ENCODE assay signal across 9 cellular contexts in the genomic region with DNA sequence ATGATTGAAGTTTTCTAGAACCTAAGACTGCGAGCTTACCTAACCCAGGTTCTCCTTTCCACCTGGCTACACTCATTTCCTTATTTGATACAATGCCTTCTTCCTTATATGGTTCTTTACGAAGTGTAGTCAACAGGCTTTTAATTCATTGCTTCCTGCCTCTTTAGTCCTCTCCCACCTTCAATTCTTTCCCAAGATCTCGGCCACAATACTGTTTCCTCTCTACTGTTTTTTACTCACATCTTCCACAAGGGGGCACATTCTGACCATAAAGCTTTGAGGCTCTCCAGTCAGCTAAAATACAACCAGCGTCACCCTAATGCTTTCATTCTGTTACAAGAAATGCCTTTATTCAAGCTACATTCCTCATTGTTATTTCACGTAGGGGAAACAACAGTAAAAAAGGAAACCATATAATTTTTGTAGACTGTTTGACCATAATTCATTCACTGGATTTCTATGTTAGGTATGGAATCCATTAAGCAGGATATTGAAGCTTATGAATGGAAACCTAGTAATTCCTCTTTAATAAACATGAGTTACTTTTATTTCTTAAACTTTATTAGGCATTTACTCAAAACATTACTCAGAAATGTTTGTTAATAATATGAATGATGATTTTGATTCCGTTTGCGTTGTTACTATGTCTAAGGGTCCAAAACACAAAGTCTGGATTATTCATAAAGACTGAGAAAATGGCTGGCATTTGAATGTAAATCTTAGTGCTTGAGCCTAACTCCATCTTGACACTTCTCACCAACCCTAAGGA. TPM values are rescaled to one million over a fixed set of nuclear protein-coding genes. Genes with fewer than 3 reads are reported as not detected.
DNase-seq lines count a peak whose midpoint lies in the region; ATAC-seq, FAIRE-seq and TF ChIP-seq lines count a peak whose summit lies in the region.
"Had no signal": no experiment of that assay in that cellular context is flagged by ENCODE, and none has a peak within 500 bp of the region (broad histone marks: within the 10 kb centered on the region; RNA-seq: fewer than 3 reads in every experiment).

No MANE protein-coding gene starts in this region.

- H3K9ac ChIP-seq in NT2/D1 (ENCODE audit: insufficient read length, low read depth): no peak overlapping the region
- H3K9ac ChIP-seq: BLaER1 treated with 17β-estradiol and CSF1 and Interleukin-3, amounts not matched to agents 10 nM and 100 nM had no signal

- peak; percentile 84 for ATAC-seq in thoracic aorta (ENCODE audit: insufficient number of reproducible peaks, low FRiP score, low read depth)

- peak; percentile 97 for FAIRE-seq in H54 (lab: Jason Lieb, UNC)

- no peak overlapping the region for H3K4me3 ChIP-seq in Jurkat, Clone E6-1 (ENCODE audit: low read length)
- H3K4me3 ChIP-seq in NT2/D1 (ENCODE audit: insufficient read length, low read depth) (no peak overlapping the region), breast epithelium (no peak overlapping the region), thoracic aorta (no peak overlapping the region)
- H3K4me3 ChIP-seq: BLaER1 treated with 17β-estradiol and CSF1 and Interleukin-3, amounts not matched to agents 10 nM and 100 nM had no signal

- H3K4me1 ChIP-seq in NT2/D1 (ENCODE audit: insufficient read depth, insufficient read length): no peaks in the 10 kb centered on the region
- H3K4me1 ChIP-seq in breast epithelium: no peaks in the 10 kb centered on the region
- H3K4me1 ChIP-seq in thoracic aorta (ENCODE audit: control insufficient read depth in 1 of 2, low read depth in 2 of 2): no peaks in the 10 kb centered on the region

- intact Hi-C loops in breast epithelium (cut with DNase I; ENCODE audit: low total_unique reads): no loop called here

- TF ChIP-seq CTCF in breast epithelium (IDR thresholded peaks at IDR 0.05) (peak; percentile 83 to 88 (median 86)), thoracic aorta (IDR thresholded peaks at IDR 0.05) (peak; percentile 72)

- TF ChIP-seq POLR2A in H54 (IDR thresholded peaks at IDR 0.05; ENCODE audit: low read depth, low read length) (no peak), breast epithelium (IDR thresholded peaks at IDR 0.05) (no peak)

- no peaks in the 10 kb centered on the region for H3K9me3 ChIP-seq in NT2/D1 (ENCODE audit: insufficient read depth, low read length)
- no peaks in the 10 kb centered on the region for H3K9me3 ChIP-seq in breast epithelium
- H3K9me3 ChIP-seq in thoracic aorta: no peaks in the 10 kb centered on the region
- H3K9me3 ChIP-seq: BLaER1 treated with 17β-estradiol and CSF1 and Interleukin-3, amounts not matched to agents 10 nM and 100 nM had no signal

- H3K27ac ChIP-seq in breast epithelium (no peak overlapping the region), thoracic aorta (no peak overlapping the region)
- H3K27ac ChIP-seq: BLaER1 treated with 17β-estradiol and CSF1 and Interleukin-3, amounts not matched to agents 10 nM and 100 nM had no signal

- peak; percentile 43 for DNase-seq in NCI-H1436 (lab: John Stamatoyannopoulos, UW)
- no peak for DNase-seq in NCI-H1436 treated with DMSO at 0.1 percent for 48 hours (lab: John Stamatoyannopoulos, UW)
- DNase-seq in H54 (ENCODE audit: insufficient read length, low spot score): no peak
- DNase-seq in Jurkat, Clone E6-1 (ENCODE audit: low read depth, low spot score): peak; percentile 56
- peak; percentile 63 for DNase-seq in NT2/D1 (ENCODE audit: low read depth, low spot score)
- no peak for DNase-seq in breast epithelium (ENCODE audit: low spot score in 2 of 2)
- DNase-seq in kidney glomerular epithelial cell (lab: John Stamatoyannopoulos, UW): peak; percentile 78
- DNase-seq in thoracic aorta (ENCODE audit: low spot score): no peak

- H3K36me3 ChIP-seq in NT2/D1 (ENCODE audit: insufficient read depth, insufficient read length, low read length) (no peaks in the 10 kb centered on the region), breast epithelium (no peaks in the 10 kb centered on the region), thoracic aorta (no peaks in the 10 kb centered on the region)
- H3K36me3 ChIP-seq: BLaER1 treated with 17β-estradiol and CSF1 and Interleukin-3, amounts not matched to agents 10 nM and 100 nM had no signal

- H3K27me3 ChIP-seq in NT2/D1 (ENCODE audit: insufficient read depth, insufficient read length) (no peaks in the 10 kb centered on the region), breast epithelium (no peaks in the 10 kb centered on the region), thoracic aorta (replicated peaks; ENCODE audit: insufficient read depth) (no peaks in the 10 kb centered on the region)
- H3K27me3 ChIP-seq: BLaER1 treated with 17β-estradiol and CSF1 and Interleukin-3, amounts not matched to agents 10 nM and 100 nM had no signal

RNA-seq across cellular contexts. Expression of gene VEPH1, which starts 29.5 kb away (rescaled TPM):
- not detected for polyA plus RNA-seq in Jurkat, Clone E6-1 (2012; ENCODE audit: insufficient read depth, insufficient read length)
- total RNA-seq in breast epithelium (10 to 100 TPM in 1 of 3 donors, 1 to 10 TPM in 1, under 1 TPM in 1; under 0.01 to 20.9 (median 8.8) TPM), thoracic aorta (under 1 TPM in 1 of 2 donors, not detected in 1; 0.21 TPM)

Comparison
In these comparisons a context has a peak if more than half of its experiments do, and no peak if none do; other contexts are left out.
1. DNase-seq: peak in NCI-H1436 (single experiment), Jurkat, Clone E6-1 (single experiment), NT2/D1 (single experiment) and kidney glomerular epithelial cell (single experiment); none in NCI-H1436 treated with DMSO at 0.1 percent for 48 hours (single experiment), H54 (single experiment), breast epithelium (0 of 2) and thoracic aorta (single experiment).